14 cellular contexts compared by ENCODE assay signal in the genomic region with DNA sequence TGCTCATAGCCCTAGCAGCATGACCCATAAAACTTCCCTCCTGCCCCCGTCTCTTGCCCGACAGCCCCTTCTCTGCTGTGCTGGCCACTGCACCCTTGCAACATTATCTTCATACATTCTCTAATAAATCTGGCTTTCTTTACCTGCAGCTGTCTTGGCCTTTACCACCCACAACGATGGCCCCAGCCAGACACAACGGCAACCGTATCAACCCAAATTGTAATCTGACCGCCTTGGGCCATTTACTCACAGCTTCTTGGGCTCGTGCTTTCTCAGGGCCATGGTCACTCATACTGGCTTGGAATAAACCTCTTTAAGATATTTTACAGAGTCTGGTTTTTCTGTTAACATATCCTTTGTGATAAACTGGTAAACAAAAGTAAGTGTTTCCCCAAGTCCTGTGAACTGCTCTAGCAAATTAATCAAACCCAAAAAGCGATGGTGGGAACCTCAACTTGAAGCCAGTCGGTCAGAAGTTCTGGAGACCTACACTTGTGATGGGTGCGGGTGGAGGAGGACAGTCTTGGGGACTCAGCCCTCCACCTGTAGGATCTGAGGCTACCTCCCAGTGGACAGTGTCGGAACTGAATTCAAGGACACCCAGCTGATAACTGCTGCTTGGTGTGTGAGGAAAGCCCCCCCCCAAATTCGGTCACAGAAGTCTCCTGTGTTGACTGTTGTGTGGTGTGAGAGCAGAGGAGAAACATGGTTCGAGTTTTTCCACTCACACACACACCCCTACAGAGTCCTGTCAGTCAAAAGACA.
DNase-seq lines count a peak whose midpoint lies in the region; ATAC-seq, FAIRE-seq and TF ChIP-seq lines count a peak whose summit lies in the region.
"Had no signal": no experiment of that assay in that cellular context is flagged by ENCODE, and none has a peak within 500 bp of the region (broad histone marks: within the 10 kb centered on the region; RNA-seq: fewer than 3 reads in every experiment).

No MANE protein-coding gene starts in this region.

- intact Hi-C loops in endothelial cell of umbilical vein (cut with micrococcal nuclease) (loop anchor here (1.0 to 5.0 kb wide), 7 partner anchors 50 to 347 kb away; partner anchors contain the start of genes KIAA1549, UBN2, ZC3HAV1 and ZC3HAV1L), Right ventricle myocardium superior (cut with DNase I) (loop anchor here (5.0 kb wide), 1 partner anchor 97 kb away; the partner anchor contains the start of gene KIAA1549)

- no peak overlapping the region for H3K27ac ChIP-seq in endothelial cell of umbilical vein (ENCODE audit: insufficient read depth, low read depth, low read length)
- H3K27ac ChIP-seq: 22Rv1, gastroesophageal sphincter, lower lobe of right lung, suprapubic skin had no signal

- H2AFZ ChIP-seq in endothelial cell of umbilical vein (ENCODE audit: low read depth, low read length), result no peak overlapping the region

- ATAC-seq in Right ventricle myocardium superior (ENCODE audit: poor library complexity) (no peak), HG03025 (IDR thresholded peaks at IDR 0.05; ENCODE audit: low FRiP score, unreplicated experiment) (no peak)
- ATAC-seq: gastroesophageal sphincter had no signal

- H3K9ac ChIP-seq in endothelial cell of umbilical vein (replicated peaks; ENCODE audit: extremely low read depth, insufficient read depth, low read length), result no peak overlapping the region

- H3K9me1 ChIP-seq in endothelial cell of umbilical vein (replicated peaks; ENCODE audit: control insufficient read depth, extremely low read depth, insufficient read depth, low read length), result no peaks in the 10 kb centered on the region

- no peaks in the 10 kb centered on the region for H3K4me1 ChIP-seq in endothelial cell of umbilical vein (ENCODE audit: control insufficient read depth, extremely low read depth, insufficient read depth, low read length)
- H3K4me1 ChIP-seq: lower lobe of right lung had no signal

- H3K36me3 ChIP-seq in endothelial cell of umbilical vein (ENCODE audit: control insufficient read depth in 2 of 2, extremely low read depth in 1 of 2, insufficient read depth in 2 of 2, low read length in 2 of 2), result peaks cover 0 to 2% of the 10 kb centered on the region in 2 experiments
- H3K36me3 ChIP-seq: lower lobe of right lung, suprapubic skin had no signal

- DNase-seq in DMS 273 (lab: John Stamatoyannopoulos, UW; ENCODE audit: unreplicated experiment) (peak; percentile 29), DMS 273 treated with DMSO at 0.1 percent for 48 hours (lab: John Stamatoyannopoulos, UW) (no peak), GM12865 (ENCODE audit: low read depth) (peak; percentile 12), RPMI7951 (ENCODE audit: low read depth) (peak; percentile 68), endothelial cell of umbilical vein (ENCODE audit: low read depth, low spot score) (no peak), SKM-1 (lab: John Stamatoyannopoulos, UW; ENCODE audit: unreplicated experiment) (no peak), Right ventricle myocardium superior (no peak)
- DNase-seq: activated CD8-positive, alpha-beta memory T cell treated with anti-CD3 and anti-CD28 coated beads, Interleukin-2, amount 50 U/mL, for 4 hours; lower lobe of right lung; natural killer cell had no signal

- TF ChIP-seq POLR2A in endothelial cell of umbilical vein (IDR thresholded peaks at IDR 0.05; ENCODE audit: low read depth, low read length), result no peak

- H3K4me2 ChIP-seq in endothelial cell of umbilical vein (ENCODE audit: insufficient read depth, low read length), result no peak overlapping the region

- POLR2A ChIA-PET in endothelial cell of umbilical vein (lab: Charles Lee), result no interaction called here

- no TSS peak for BruUV-seq in endothelial cell of umbilical vein (replicated peaks; lab: Mats Ljungman, UMichigan)

- FAIRE-seq in endothelial cell of umbilical vein (lab: Jason Lieb, UNC), result no peak

- no peaks in the 10 kb centered on the region for H3K9me3 ChIP-seq in endothelial cell of umbilical vein (replicated peaks; ENCODE audit: control insufficient read depth, insufficient read depth, low read length)
- H3K9me3 ChIP-seq: gastroesophageal sphincter, lower lobe of right lung, suprapubic skin had no signal

- dilution Hi-C loops in endothelial cell of umbilical vein (cut with MboI; ENCODE audit: extremely low pct_ligation_motif_present, low sequenced_read_pairs), result no loop called here

- CTCF ChIA-PET in endothelial cell of umbilical vein (lab: Charles Lee), result interaction anchor here (0.6 to 2.8 kb wide), 45 partner anchors 9 to 724 kb away, joined by 3 to 117 read pairs (median 6); partner anchors contain the start of gene KIAA1549

- TF ChIP-seq CTCF in GM12865 (IDR thresholded peaks at IDR 0.05; ENCODE audit: insufficient read depth, low read depth, low read length, missing control alignments) (peak; percentile 10), endothelial cell of umbilical vein (IDR thresholded peaks at IDR 0.05; ENCODE audit: extremely low read depth in 1 of 2, insufficient read depth in 1 of 2, low read depth in 1 of 2, low read length in 2 of 2) (peak; percentile 3 to 4)

- H3K4me3 ChIP-seq in GM12865 (ENCODE audit: low read depth, low read length), result no peak overlapping the region
- H3K4me3 ChIP-seq in endothelial cell of umbilical vein (replicated peaks in 1 of 3; ENCODE audit: insufficient read depth in 1 of 3, low read depth in 1 of 3, low read length in 3 of 3), result no peak overlapping the region
- H3K4me3 ChIP-seq: gastroesophageal sphincter, lower lobe of right lung, suprapubic skin had no signal

- no peaks in the 10 kb centered on the region for H3K79me2 ChIP-seq in endothelial cell of umbilical vein (ENCODE audit: control insufficient read depth, insufficient read depth, low read length)

- no peaks in the 10 kb centered on the region for H3K27me3 ChIP-seq in endothelial cell of umbilical vein (ENCODE audit: control insufficient read depth in 2 of 2, insufficient read depth in 2 of 2, low read length in 2 of 2)
- H3K27me3 ChIP-seq: gastroesophageal sphincter, suprapubic skin had no signal

- no peaks in the 10 kb centered on the region for H4K20me1 ChIP-seq in endothelial cell of umbilical vein (replicated peaks; ENCODE audit: control insufficient read depth, extremely low read depth, insufficient read depth, low read length)

TF ChIP-seq in endothelial cell of umbilical vein, 7 proteins besides CTCF, POLR2A, EP300 and RAD21:
- no peak for TF ChIP-seq MAX (IDR thresholded peaks at IDR 0.05; ENCODE audit: insufficient read depth, insufficient read length)
- TF ChIP-seq FOS (IDR thresholded peaks at IDR 0.05; ENCODE audit: borderline replicate concordance, insufficient read depth, low read length), result no peak
- no peak for TF ChIP-seq POLR2AphosphoS5 (IDR thresholded peaks at IDR 0.05; ENCODE audit: insufficient read depth, low read depth, low read length)
- no peak for TF ChIP-seq EZH2 (IDR thresholded peaks at IDR 0.05; ENCODE audit: borderline replicate concordance, low read depth, low read length, severe bottlenecking)
- TF ChIP-seq GATA2 (IDR thresholded peaks at IDR 0.05; ENCODE audit: insufficient read depth, insufficient read length, low read depth, low read length), result no peak
- TF ChIP-seq MYC (IDR thresholded peaks at IDR 0.05; ENCODE audit: low read depth, low read length), result no peak
- TF ChIP-seq JUN (IDR thresholded peaks at IDR 0.05; ENCODE audit: borderline replicate concordance, insufficient read depth, insufficient read length, low read depth), result no peak

Comparison
In these comparisons a context has a peak if more than half of its experiments do, and no peak if none do; other contexts are left out.
1. DNase-seq: peak in DMS 273 (single experiment), GM12865 (single experiment) and RPMI7951 (single experiment); none in DMS 273 treated with DMSO at 0.1 percent for 48 hours (single experiment), endothelial cell of umbilical vein (single experiment), SKM-1 (single experiment) and Right ventricle myocardium superior (single experiment).